ENCODE assay signal across 10 cellular contexts in the genomic region with DNA sequence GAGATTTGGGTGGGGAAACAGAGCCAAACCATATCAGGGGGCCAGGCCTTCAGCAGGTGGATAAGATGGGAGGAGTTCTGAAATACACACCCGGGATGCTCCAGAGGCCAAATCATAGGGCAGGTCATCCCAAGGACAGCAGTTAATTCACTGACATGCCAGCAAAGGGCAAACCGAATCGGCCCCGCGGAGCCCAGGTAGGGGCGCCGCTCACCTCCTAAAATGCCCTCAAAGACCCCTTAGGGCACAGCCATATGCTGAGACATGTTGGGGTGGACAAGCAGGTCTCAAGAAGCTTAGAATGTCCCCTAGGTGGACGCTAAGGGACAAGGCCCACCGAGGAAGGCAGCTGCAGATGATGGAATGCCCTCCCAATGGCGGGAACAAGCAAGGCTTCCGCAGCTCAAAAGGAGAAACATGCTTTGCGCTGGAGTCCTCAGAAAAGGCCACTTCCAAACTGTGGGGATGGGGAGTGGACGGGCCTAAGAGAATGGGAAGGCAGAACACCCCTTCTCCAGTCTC.
A peak's percentile ranks its signal among the peaks of the same experiment; 100 is the strongest.
DNase-seq lines count a peak whose midpoint lies in the region; ATAC-seq and FAIRE-seq lines count a peak whose summit lies in the region.
"Had no signal": no experiment of that assay in that cellular context is flagged by ENCODE, and none has a peak within 500 bp of the region (broad histone marks: within the 10 kb centered on the region; RNA-seq: fewer than 3 reads in every experiment).

No MANE protein-coding gene starts in this region.

- 46 to 65% (median 65%) methylated on average over 13 of the region's 13 CpGs for WGBS in small intestine, 3 donors

- ATAC-seq in HG02884 (IDR thresholded peaks at IDR 0.05; ENCODE audit: unreplicated experiment) (no peak), GM21576 (IDR thresholded peaks at IDR 0.05; ENCODE audit: unreplicated experiment) (no peak)

- peak overlapping the region; percentile 87 for H3K27ac Mint-ChIP-seq in activated naive CD8-positive, alpha-beta T cell

- H3K4me3 Mint-ChIP-seq in activated naive CD8-positive, alpha-beta T cell, result peak overlapping the region; percentile 73

- H3K9ac ChIP-seq in iPS-20b (ENCODE audit: low read depth, low read length), result no peak overlapping the region; the same call in 1 of the 2 replicates

- peak overlapping the region; percentile 62 for H3K4me3 ChIP-seq in H7 (ENCODE audit: insufficient read depth, low read depth, low read length)
- peak overlapping the region; percentile 61 for H3K4me3 ChIP-seq in iPS-20b (ENCODE audit: low read length)
- H3K4me3 ChIP-seq in small intestine (ENCODE audit: low read depth in 1 of 2, low read length in 2 of 2), result peak overlapping the region in 1 of 2 donors; percentile 61

- peaks cover 5% of the 10 kb centered on the region; the same call in 1 of the 2 replicates for H3K4me1 ChIP-seq in iPS-20b (ENCODE audit: insufficient read depth, low read length)
- no peaks in the 10 kb centered on the region for H3K4me1 ChIP-seq in small intestine (ENCODE audit: control insufficient read depth in 2 of 2, insufficient read depth in 1 of 2, low read depth in 1 of 2, low read length in 1 of 2)

- H3K4me1 Mint-ChIP-seq in activated naive CD8-positive, alpha-beta T cell (ENCODE audit: low read depth), result peaks cover 80% of the 10 kb centered on the region

- H3K9me3 ChIP-seq in iPS-20b (ENCODE audit: insufficient read depth, low read depth, low read length) (no peaks in the 10 kb centered on the region), small intestine (ENCODE audit: control insufficient read depth, low read depth) (no peaks in the 10 kb centered on the region)

- H3K36me3 ChIP-seq in H7 (replicated peaks; ENCODE audit: control insufficient read depth, insufficient read depth, low read length) (no peaks in the 10 kb centered on the region; the same call in 1 of the 2 replicates), iPS-20b (ENCODE audit: insufficient read depth, low read depth, low read length) (no peaks in the 10 kb centered on the region), small intestine (ENCODE audit: control insufficient read depth in 2 of 2, insufficient read depth in 2 of 2, low read length in 2 of 2) (no peaks in the 10 kb centered on the region)

- peak; percentile 48 for DNase-seq in H7
- DNase-seq in small intestine, result no peak
- no peak for DNase-seq in COR-L47 (lab: John Stamatoyannopoulos, UW)
- no peak for DNase-seq in stimulated activated CD4-positive, alpha-beta T cell treated with anti-CD3 and anti-CD28 coated beads, Interleukin-1b, Interleukin-23, amount 100 ng/mL, for 48 hours
- DNase-seq: Kasumi-1 had no signal

- H3K27me3 ChIP-seq in H7 (ENCODE audit: control insufficient read depth, insufficient read depth, low read length) (peaks cover 61% of the 10 kb centered on the region), iPS-20b (ENCODE audit: insufficient read depth, low read length) (peaks cover 67% of the 10 kb centered on the region), small intestine (ENCODE audit: control insufficient read depth in 2 of 2, insufficient read depth in 2 of 2, low read length in 2 of 2) (peaks cover 0 to 10% of the 10 kb centered on the region in 2 donors)

- no peak for FAIRE-seq in small intestine (lab: Jason Lieb, UNC)
- FAIRE-seq: islet of Langerhans had no signal

- no peak overlapping the region for H3K27ac ChIP-seq in iPS-20b (ENCODE audit: low read length)
- peak overlapping the region; percentile 76 to 91 for H3K27ac ChIP-seq in small intestine (ENCODE audit: low read depth in 1 of 2, low read length in 1 of 2)

- peaks cover 3% of the 10 kb centered on the region for H3K36me3 Mint-ChIP-seq in activated naive CD8-positive, alpha-beta T cell

- peaks cover 6% of the 10 kb centered on the region for H3K9me3 Mint-ChIP-seq in activated naive CD8-positive, alpha-beta T cell (ENCODE audit: low read depth)

- H3K27me3 Mint-ChIP-seq in activated naive CD8-positive, alpha-beta T cell, result no peaks in the 10 kb centered on the region
